8 cellular contexts compared by ENCODE assay signal in the genomic region with DNA sequence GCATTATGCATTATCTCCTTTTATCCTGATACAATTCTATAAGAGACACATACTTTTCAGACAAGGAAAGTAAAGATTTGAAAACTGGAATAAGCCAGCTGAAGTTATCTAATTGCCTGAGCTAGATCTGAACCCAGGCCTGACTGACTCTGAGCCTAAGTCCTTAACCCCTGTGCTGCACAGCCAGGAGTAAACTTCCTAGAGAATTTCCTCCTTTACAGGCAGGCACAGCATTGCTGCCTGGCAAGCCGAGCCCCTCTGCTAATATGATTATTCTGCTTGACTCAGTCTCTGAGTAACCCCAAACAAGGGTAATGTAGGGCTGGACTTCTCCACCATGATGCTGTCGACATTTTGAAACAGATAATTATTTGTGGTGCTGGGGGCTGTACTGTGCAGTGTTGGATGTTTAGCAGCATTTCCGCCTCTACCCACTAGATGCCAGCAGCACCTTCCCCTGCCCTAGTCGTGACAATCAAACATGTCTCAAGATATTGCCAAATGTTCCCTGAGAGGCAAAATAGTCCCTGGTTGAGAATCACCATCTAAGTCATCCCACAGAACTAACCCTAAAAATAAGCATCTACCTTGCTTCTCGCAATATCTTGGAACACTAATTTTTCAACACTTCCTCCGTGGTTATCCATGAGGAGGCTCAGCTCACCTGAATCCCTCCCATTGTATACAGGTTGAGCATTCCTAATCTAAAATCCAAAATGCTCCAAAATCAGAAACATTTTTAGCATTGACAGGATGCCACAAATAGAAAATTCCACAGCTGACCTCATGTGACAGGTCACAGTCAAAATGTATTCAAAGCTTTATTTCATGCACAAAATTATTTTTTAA. TPM values are rescaled to one million over a fixed set of nuclear protein-coding genes. Genes with fewer than 3 reads are reported as not detected.
DNase-seq lines count a peak whose midpoint lies in the region; ATAC-seq lines count a peak whose summit lies in the region.

No MANE protein-coding gene starts in this region.

- DNase-seq in Caki2 (ENCODE audit: low read depth): peak; percentile 39
- peak; percentile 10 for DNase-seq in NCI-H2029 (lab: John Stamatoyannopoulos, UW)
- DNase-seq in activated CD4-positive, alpha-beta T cell treated with anti-CD3 and anti-CD28 coated beads, Interleukin-2, amount 50 U/mL, for 1 hour: peak; percentile 8
- DNase-seq in fibroblast of peridontal ligament (ENCODE audit: extremely low read depth): peak; percentile 62
- peak in 36 of 56 donors; percentile 5 to 65 (median 30) for DNase-seq in nucleus accumbens (lab: John Stamatoyannopoulos, UW)
- no peak for DNase-seq in GM19240 (ENCODE audit: insufficient read length, low spot score)

- ATAC-seq in GM19463 (IDR thresholded peaks at IDR 0.05; ENCODE audit: unreplicated experiment) (peak; percentile 81), GM19467 (IDR thresholded peaks at IDR 0.05; ENCODE audit: unreplicated experiment) (no peak)

- in situ Hi-C loops in Caki2 (cut with HindIII; ENCODE audit: low pct_unique_long_range_greater_than_20kb, low sequenced_read_pairs): no loop called here

RNA-seq across cellular contexts. Expression of a gene that starts 18.5 kb away (rescaled TPM):
- 0.47 TPM in 1 of 2 replicates, not detected in the other for total RNA-seq in Caki2 (2014; rRNA removed; shearing (Covaris generic); ENCODE audit: low replicate concordance)

RNA-seq across cellular contexts. Expression of a gene that starts 50.2 kb away (rescaled TPM):
- total RNA-seq in Caki2 (2014; rRNA removed; shearing (Covaris generic); ENCODE audit: low replicate concordance): 59.6 and 77.3 TPM in 2 replicates
